In genomic region chr1:156118175-156118868, GRCh38 we compare ENCODE assay signal across 1 cellular context.
TF ChIP-seq lines count a peak whose summit lies in the region.

No MANE protein-coding gene starts in this region.

TF ChIP-seq in HepG2, 621 proteins besides CTCF, POLR2A, EP300 and RAD21 (continued from another document and continues in another):
- TF ChIP-seq ZNF687 (CRISPR knock-in tag; IDR thresholded peaks at IDR 0.05), result peak; percentile 89
- TF ChIP-seq NR2F6 (IDR thresholded peaks at IDR 0.05), result peak; percentile 59; the same call in 1 of the 2 replicates
- peak; percentile 41; the same call in 1 of the 2 replicates for TF ChIP-seq NR2F6 (CRISPR knock-in tag; IDR thresholded peaks at IDR 0.05)
- peak; percentile 64 for TF ChIP-seq YEATS4 (CRISPR knock-in tag; IDR thresholded peaks at IDR 0.05; ENCODE audit: borderline replicate concordance)
- peak; percentile 44; the same call in 1 of the 2 replicates for TF ChIP-seq SKIL (CRISPR knock-in tag; IDR thresholded peaks at IDR 0.05; ENCODE audit: borderline replicate concordance)
- TF ChIP-seq ZFX (CRISPR knock-in tag; IDR thresholded peaks at IDR 0.05; ENCODE audit: low read depth), result peak; percentile 87
- TF ChIP-seq MED1 (CRISPR knock-in tag; IDR thresholded peaks at IDR 0.05), result peak; percentile 61
- peak; percentile 55; the same call in 1 of the 2 replicates for TF ChIP-seq ARNTL (CRISPR knock-in tag; IDR thresholded peaks at IDR 0.05)
- peak; percentile 85 for TF ChIP-seq HNF1A (IDR thresholded peaks at IDR 0.05; ENCODE audit: low read depth)
- peak; percentile 91; the same call in 1 of the 2 replicates for TF ChIP-seq HNF1A (CRISPR knock-in tag; IDR thresholded peaks at IDR 0.05; ENCODE audit: borderline replicate concordance)
- TF ChIP-seq, protein P1, sequence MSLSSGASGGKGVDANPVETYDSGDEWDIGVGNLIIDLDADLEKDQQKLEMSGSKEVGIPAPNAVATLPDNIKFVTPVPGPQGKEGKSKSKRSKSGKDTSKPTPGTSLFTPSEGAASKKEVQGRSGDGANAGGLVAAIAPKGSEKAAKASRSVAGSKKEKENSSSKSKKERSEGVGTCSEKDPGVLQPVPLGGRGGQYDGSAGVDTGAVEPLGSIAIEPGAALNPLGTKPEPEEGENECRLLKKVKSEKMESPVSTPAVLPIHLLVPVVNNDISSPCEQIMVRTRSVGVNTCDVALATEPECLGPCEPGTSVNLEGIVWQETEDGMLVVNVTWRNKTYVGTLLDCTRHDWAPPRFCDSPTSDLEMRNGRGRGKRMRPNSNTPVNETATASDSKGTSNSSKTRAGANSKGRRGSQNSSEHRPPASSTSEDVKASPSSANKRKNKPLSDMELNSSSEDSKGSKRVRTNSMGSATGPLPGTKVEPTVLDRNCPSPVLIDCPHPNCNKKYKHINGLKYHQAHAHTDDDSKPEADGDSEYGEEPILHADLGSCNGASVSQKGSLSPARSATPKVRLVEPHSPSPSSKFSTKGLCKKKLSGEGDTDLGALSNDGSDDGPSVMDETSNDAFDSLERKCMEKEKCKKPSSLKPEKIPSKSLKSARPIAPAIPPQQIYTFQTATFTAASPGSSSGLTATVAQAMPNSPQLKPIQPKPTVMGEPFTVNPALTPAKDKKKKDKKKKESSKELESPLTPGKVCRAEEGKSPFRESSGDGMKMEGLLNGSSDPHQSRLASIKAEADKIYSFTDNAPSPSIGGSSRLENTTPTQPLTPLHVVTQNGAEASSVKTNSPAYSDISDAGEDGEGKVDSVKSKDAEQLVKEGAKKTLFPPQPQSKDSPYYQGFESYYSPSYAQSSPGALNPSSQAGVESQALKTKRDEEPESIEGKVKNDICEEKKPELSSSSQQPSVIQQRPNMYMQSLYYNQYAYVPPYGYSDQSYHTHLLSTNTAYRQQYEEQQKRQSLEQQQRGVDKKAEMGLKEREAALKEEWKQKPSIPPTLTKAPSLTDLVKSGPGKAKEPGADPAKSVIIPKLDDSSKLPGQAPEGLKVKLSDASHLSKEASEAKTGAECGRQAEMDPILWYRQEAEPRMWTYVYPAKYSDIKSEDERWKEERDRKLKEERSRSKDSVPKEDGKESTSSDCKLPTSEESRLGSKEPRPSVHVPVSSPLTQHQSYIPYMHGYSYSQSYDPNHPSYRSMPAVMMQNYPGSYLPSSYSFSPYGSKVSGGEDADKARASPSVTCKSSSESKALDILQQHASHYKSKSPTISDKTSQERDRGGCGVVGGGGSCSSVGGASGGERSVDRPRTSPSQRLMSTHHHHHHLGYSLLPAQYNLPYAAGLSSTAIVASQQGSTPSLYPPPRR (CRISPR knock-in tag; IDR thresholded peaks at IDR 0.05; ENCODE audit: borderline replicate concordance), result peak; percentile 41; the same call in 1 of the 2 replicates
- TF ChIP-seq ZNF644 (CRISPR knock-in tag; IDR thresholded peaks at IDR 0.05; ENCODE audit: low read depth), result no peak
- peak; percentile 56 for TF ChIP-seq MIXL1 (CRISPR knock-in tag; IDR thresholded peaks at IDR 0.05)
- TF ChIP-seq SOX13 (IDR thresholded peaks at IDR 0.05), result no peak
- TF ChIP-seq SOX13 (CRISPR knock-in tag; conservative IDR thresholded peaks at IDR 0.05 in 1 of 2, IDR thresholded peaks at IDR 0.05 in 1 of 2), result peak in 1 of 2 experiments; percentile 26; a peak in 1 of 4 replicates
- no peak for TF ChIP-seq PHF5A (CRISPR knock-in tag; IDR thresholded peaks at IDR 0.05; ENCODE audit: low read depth, unreplicated experiment)
- TF ChIP-seq ZNF747 (CRISPR knock-in tag; IDR thresholded peaks at IDR 0.05; ENCODE audit: borderline replicate concordance), result peak; percentile 88; the same call in 1 of the 2 replicates
- TF ChIP-seq SAP130 (CRISPR knock-in tag; IDR thresholded peaks at IDR 0.05; ENCODE audit: low read depth), result peak; percentile 91
- TF ChIP-seq, protein P2, sequence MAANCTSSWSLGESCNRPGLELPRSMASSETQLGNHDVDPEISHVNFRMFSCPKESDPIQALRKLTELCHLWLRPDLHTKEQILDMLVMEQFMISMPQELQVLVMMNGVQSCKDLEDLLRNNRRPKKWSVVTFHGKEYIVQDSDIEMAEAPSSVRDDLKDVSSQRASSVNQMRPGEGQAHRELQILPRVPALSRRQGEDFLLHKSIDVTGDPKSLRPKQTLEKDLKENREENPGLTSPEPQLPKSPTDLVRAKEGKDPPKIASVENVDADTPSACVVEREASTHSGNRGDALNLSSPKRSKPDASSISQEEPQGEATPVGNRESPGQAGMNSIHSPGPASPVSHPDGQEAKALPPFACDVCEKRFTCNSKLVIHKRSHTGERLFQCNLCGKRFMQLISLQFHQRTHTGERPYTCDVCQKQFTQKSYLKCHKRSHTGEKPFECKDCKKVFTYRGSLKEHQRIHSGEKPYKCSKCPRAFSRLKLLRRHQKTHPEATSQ (CRISPR knock-in tag; IDR thresholded peaks at IDR 0.05; ENCODE audit: borderline replicate concordance), result peak; percentile 36; the same call in 1 of the 2 replicates
- peak; percentile 21 for TF ChIP-seq XRCC5 (optimal IDR thresholded peaks at IDR 0.05; ENCODE audit: low read length)
- TF ChIP-seq SIN3A (IDR thresholded peaks at IDR 0.05; ENCODE audit: borderline replicate concordance, low read depth, low read length), result peak; percentile 64; the same call in 1 of the 2 replicates
- TF ChIP-seq, protein P3, sequence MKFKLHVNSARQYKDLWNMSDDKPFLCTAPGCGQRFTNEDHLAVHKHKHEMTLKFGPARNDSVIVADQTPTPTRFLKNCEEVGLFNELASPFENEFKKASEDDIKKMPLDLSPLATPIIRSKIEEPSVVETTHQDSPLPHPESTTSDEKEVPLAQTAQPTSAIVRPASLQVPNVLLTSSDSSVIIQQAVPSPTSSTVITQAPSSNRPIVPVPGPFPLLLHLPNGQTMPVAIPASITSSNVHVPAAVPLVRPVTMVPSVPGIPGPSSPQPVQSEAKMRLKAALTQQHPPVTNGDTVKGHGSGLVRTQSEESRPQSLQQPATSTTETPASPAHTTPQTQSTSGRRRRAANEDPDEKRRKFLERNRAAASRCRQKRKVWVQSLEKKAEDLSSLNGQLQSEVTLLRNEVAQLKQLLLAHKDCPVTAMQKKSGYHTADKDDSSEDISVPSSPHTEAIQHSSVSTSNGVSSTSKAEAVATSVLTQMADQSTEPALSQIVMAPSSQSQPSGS (CRISPR knock-in tag; IDR thresholded peaks at IDR 0.05), result 0 out of 2 replicates have a peak, but pooled peaks have one; percentile 19
- peak; percentile 44 for TF ChIP-seq UBTF (CRISPR knock-in tag; IDR thresholded peaks at IDR 0.05)
- no peak for TF ChIP-seq ZNF446 (CRISPR knock-in tag; IDR thresholded peaks at IDR 0.05)
- TF ChIP-seq HNF4G (IDR thresholded peaks at IDR 0.05; ENCODE audit: borderline replicate concordance, low read depth, low read length), result peak; percentile 46; the same call in 1 of the 2 replicates
- TF ChIP-seq HNF4G (CRISPR knock-in tag; IDR thresholded peaks at IDR 0.05; ENCODE audit: borderline replicate concordance, low read depth), result no peak
- TF ChIP-seq, protein P4, sequence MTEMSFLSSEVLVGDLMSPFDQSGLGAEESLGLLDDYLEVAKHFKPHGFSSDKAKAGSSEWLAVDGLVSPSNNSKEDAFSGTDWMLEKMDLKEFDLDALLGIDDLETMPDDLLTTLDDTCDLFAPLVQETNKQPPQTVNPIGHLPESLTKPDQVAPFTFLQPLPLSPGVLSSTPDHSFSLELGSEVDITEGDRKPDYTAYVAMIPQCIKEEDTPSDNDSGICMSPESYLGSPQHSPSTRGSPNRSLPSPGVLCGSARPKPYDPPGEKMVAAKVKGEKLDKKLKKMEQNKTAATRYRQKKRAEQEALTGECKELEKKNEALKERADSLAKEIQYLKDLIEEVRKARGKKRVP (CRISPR knock-in tag; IDR thresholded peaks at IDR 0.05), result 0 out of 4 replicates have a peak, but pooled peaks of 1 of the 2 experiments have one; percentile 39
- peak; percentile 35; the same call in 1 of the 2 replicates for TF ChIP-seq MAZ (IDR thresholded peaks at IDR 0.05; ENCODE audit: borderline replicate concordance, low read depth, low read length)
- TF ChIP-seq MAZ (CRISPR knock-in tag; IDR thresholded peaks at IDR 0.05; ENCODE audit: low read depth), result peak; percentile 71; the same call in 1 of the 2 replicates
- TF ChIP-seq, protein P5, sequence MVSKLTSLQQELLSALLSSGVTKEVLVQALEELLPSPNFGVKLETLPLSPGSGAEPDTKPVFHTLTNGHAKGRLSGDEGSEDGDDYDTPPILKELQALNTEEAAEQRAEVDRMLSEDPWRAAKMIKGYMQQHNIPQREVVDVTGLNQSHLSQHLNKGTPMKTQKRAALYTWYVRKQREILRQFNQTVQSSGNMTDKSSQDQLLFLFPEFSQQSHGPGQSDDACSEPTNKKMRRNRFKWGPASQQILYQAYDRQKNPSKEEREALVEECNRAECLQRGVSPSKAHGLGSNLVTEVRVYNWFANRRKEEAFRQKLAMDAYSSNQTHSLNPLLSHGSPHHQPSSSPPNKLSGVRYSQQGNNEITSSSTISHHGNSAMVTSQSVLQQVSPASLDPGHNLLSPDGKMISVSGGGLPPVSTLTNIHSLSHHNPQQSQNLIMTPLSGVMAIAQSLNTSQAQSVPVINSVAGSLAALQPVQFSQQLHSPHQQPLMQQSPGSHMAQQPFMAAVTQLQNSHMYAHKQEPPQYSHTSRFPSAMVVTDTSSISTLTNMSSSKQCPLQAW (CRISPR knock-in tag; IDR thresholded peaks at IDR 0.05), result peak; percentile 90
